ENCODE assay signal across 15 cellular contexts in the genomic region with DNA sequence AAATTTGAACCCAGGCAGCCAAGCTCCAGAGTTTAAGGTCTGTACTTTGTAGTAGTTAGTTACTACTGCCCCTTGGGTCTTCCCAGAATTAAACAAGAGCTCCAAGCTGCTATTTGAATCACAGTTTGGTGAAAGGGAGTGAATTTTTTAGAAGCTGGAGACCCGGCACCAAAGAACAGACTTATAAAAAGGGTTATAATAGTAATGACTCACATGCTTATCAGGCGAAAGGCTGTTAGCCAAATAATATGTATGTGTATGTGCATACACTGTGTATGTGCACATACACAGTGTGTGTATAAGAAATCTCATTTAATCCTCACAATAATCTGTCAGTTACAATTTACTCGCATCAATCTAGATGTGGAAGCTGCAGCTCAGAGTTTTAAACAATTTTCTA. TPM values are rescaled to one million over a fixed set of nuclear protein-coding genes. Genes with fewer than 3 reads are reported as not detected.
A peak's percentile ranks its signal among the peaks of the same experiment; 100 is the strongest.
DNase-seq lines count a peak whose midpoint lies in the region; ATAC-seq and TF ChIP-seq lines count a peak whose summit lies in the region.
"Had no signal": no experiment of that assay in that cellular context is flagged by ENCODE, and none has a peak within 500 bp of the region (broad histone marks: within the 10 kb centered on the region; RNA-seq: fewer than 3 reads in every experiment).

No MANE protein-coding gene starts in this region.

- TF ChIP-seq CTCF in DND-41 (IDR thresholded peaks at IDR 0.05; ENCODE audit: borderline replicate concordance, extremely low read depth, low read length, poor library complexity, severe bottlenecking) = no peak
- TF ChIP-seq CTCF in VCaP (conservative IDR thresholded peaks at IDR 0.05) = no peak
- TF ChIP-seq CTCF in fibroblast of pulmonary artery (IDR thresholded peaks at IDR 0.05; ENCODE audit: low read length, missing control alignments) = no peak
- no peak for TF ChIP-seq CTCF in lower leg skin (IDR thresholded peaks at IDR 0.05)

- H4K12ac ChIP-seq in trophoblast cell (ENCODE audit: low read depth, low read length) = no peak overlapping the region

- WGBS in trophoblast cell (ENCODE audit: extremely low coverage, insufficient coverage, insufficient read length) = no CpG with 5 or more reads among the region's 3 CpGs
- WGBS in lower leg skin, 2 donors = 78 to 89% methylated on average over 3 of the region's 3 CpGs
- 70 to 77% methylated on average over 3 of the region's 3 CpGs for WGBS in aorta, 2 donors

- no peak for TF ChIP-seq POLR2A in lower leg skin (IDR thresholded peaks at IDR 0.05)

- intact Hi-C loops in lower leg skin (cut with DNase I; ENCODE audit: low total_unique reads) = no loop called here
- intact Hi-C loops in aorta (cut with DNase I) = no loop called here

- DNase-seq in DND-41 (no peak), fibroblast of pulmonary artery (ENCODE audit: low read depth) (peak; percentile 20), trophoblast cell (no peak), lower leg skin (ENCODE audit: low spot score in 2 of 2) (no peak), NCI-H2107 (lab: John Stamatoyannopoulos, UW) (no peak), aorta (no peak), midbrain (lab: John Stamatoyannopoulos, UW) (no peak)
- DNase-seq: COR-L47; GF-D8; H7; NCI-H2029; NCI-H526 treated with DMSO at 0.1 percent for 48 hours; stimulated activated CD4-positive, alpha-beta T cell treated with anti-CD3 and anti-CD28 coated beads, Interleukin-4, amount 100 ng/mL, for 24 hours had no signal

- H3K79me2 ChIP-seq in DND-41 (ENCODE audit: insufficient read depth, low read length) (no peaks in the 10 kb centered on the region), trophoblast cell (ENCODE audit: control insufficient read depth, insufficient read depth, low read length, poor library complexity) (no peaks in the 10 kb centered on the region)

- H3K27me3 ChIP-seq in DND-41 (ENCODE audit: insufficient read depth, low read length, poor library complexity) (no peaks in the 10 kb centered on the region), trophoblast cell (ENCODE audit: insufficient read depth, low read length) (no peaks in the 10 kb centered on the region), aorta (ENCODE audit: control insufficient read depth in 1 of 2, insufficient read depth in 2 of 2, low read length in 1 of 2) (no peaks in the 10 kb centered on the region)
- H3K27me3 ChIP-seq: neutrophil had no signal

- peak overlapping the region; percentile 48 for H2BK5ac ChIP-seq in trophoblast cell (ENCODE audit: low read depth, low read length, poor library complexity)

- H3K4ac ChIP-seq in trophoblast cell (ENCODE audit: low read depth, low read length) = no peak overlapping the region

- H2BK12ac ChIP-seq in trophoblast cell (ENCODE audit: low read length) = no peak overlapping the region

- H3K18ac ChIP-seq in trophoblast cell (ENCODE audit: low read length) = no peak overlapping the region

- peaks cover 77% of the 10 kb centered on the region for H3K4me1 ChIP-seq in DND-41 (ENCODE audit: insufficient read depth, low read length)
- H3K4me1 ChIP-seq in trophoblast cell (ENCODE audit: control insufficient read depth in 1 of 2, insufficient read depth in 2 of 2, low read length in 2 of 2) = peaks cover 5 to 8% of the 10 kb centered on the region in 2 experiments
- peaks cover 0 to 2% of the 10 kb centered on the region in 2 donors for H3K4me1 ChIP-seq in aorta (ENCODE audit: control insufficient read depth in 1 of 2, insufficient read depth in 2 of 2, low read length in 2 of 2)

- H4K91ac ChIP-seq in trophoblast cell (ENCODE audit: low read depth, low read length) = no peak overlapping the region

- no peak overlapping the region for H3K4me3 ChIP-seq in DND-41 (ENCODE audit: low read depth in 1 of 2, low read length in 2 of 2)
- H3K4me3 ChIP-seq in fibroblast of pulmonary artery (replicated peaks; ENCODE audit: low read depth, low read length) = no peak overlapping the region
- no peak overlapping the region for H3K4me3 ChIP-seq in trophoblast cell (ENCODE audit: low read depth, low read length)
- H3K4me3 ChIP-seq in lower leg skin (ENCODE audit: low read depth, poor library complexity, severe bottlenecking) = no peak overlapping the region
- no peak overlapping the region for H3K4me3 ChIP-seq in aorta (ENCODE audit: low read length in 2 of 2)

- H3K79me1 ChIP-seq in trophoblast cell (ENCODE audit: low read length) = peaks cover 6% of the 10 kb centered on the region

- H3K9ac ChIP-seq in DND-41 (ENCODE audit: low read depth, low read length) = peak overlapping the region; percentile 56; the same call in 1 of the 2 replicates
- H3K9ac ChIP-seq in trophoblast cell (ENCODE audit: low read length) = no peak overlapping the region

- no peaks in the 10 kb centered on the region for H4K20me1 ChIP-seq in DND-41 (ENCODE audit: insufficient read depth, low read length)

- H3K14ac ChIP-seq in trophoblast cell (ENCODE audit: low read length) = no peak overlapping the region

- no peak overlapping the region for H2AK5ac ChIP-seq in trophoblast cell (ENCODE audit: low read length)

- no peak overlapping the region for H3K23ac ChIP-seq in trophoblast cell (ENCODE audit: low read length)

- no peak overlapping the region for H4K8ac ChIP-seq in trophoblast cell (ENCODE audit: low read depth, low read length)

- H2AFZ ChIP-seq in DND-41 (ENCODE audit: low read depth, low read length) (no peak overlapping the region), trophoblast cell (ENCODE audit: insufficient read depth, low read length, poor library complexity) (no peak overlapping the region)

- H3K27ac ChIP-seq in DND-41 (ENCODE audit: low read length) (peak overlapping the region; percentile 96), VCaP (peak overlapping the region; percentile 87), trophoblast cell (ENCODE audit: low read depth, low read length) (peak overlapping the region; percentile 58), aorta (ENCODE audit: low read depth in 1 of 2, low read length in 2 of 2) (no peak overlapping the region)
- H3K27ac ChIP-seq: neutrophil had no signal

- ATAC-seq in DND-41 (ENCODE audit: insufficient read depth, low read depth) (no peak), aorta (ENCODE audit: low FRiP score) (no peak)

- H3K9me3 ChIP-seq in DND-41 (ENCODE audit: insufficient read depth, low read length, severe bottlenecking) (peaks cover 3% of the 10 kb centered on the region), trophoblast cell (ENCODE audit: insufficient read depth, low read depth, low read length) (peaks cover 2% of the 10 kb centered on the region), aorta (ENCODE audit: control insufficient read depth, low read length) (no peaks in the 10 kb centered on the region)
- H3K9me3 ChIP-seq: neutrophil had no signal

- H3K4me2 ChIP-seq in DND-41 (ENCODE audit: insufficient read depth, low read length) = no peak overlapping the region
- H3K4me2 ChIP-seq in trophoblast cell (ENCODE audit: low read length) = no peak overlapping the region

- peak overlapping the region; percentile 35 for H2BK120ac ChIP-seq in trophoblast cell (ENCODE audit: insufficient read depth, low read length, poor library complexity)

- 0 out of 2 replicates have a peak, but pooled peaks cover 3% of the 10 kb centered on the region for H3K36me3 ChIP-seq in DND-41 (ENCODE audit: insufficient read depth, low read length)
- H3K36me3 ChIP-seq in trophoblast cell (ENCODE audit: control insufficient read depth in 1 of 2, insufficient read depth in 2 of 2, low read length in 2 of 2) = no peaks in the 10 kb centered on the region
- no peaks in the 10 kb centered on the region for H3K36me3 ChIP-seq in aorta (ENCODE audit: control insufficient read depth in 1 of 2, insufficient read depth in 2 of 2, low read length in 1 of 2)
- H3K36me3 ChIP-seq: neutrophil had no signal

RNA-seq across cellular contexts. Expression of gene ITGA1, which starts 59.5 kb away (rescaled TPM):
- 15.9 and 16.7 TPM in 2 replicates for polyA plus RNA-seq in trophoblast cell (2013)
- total RNA-seq in lower leg skin = 10 to 100 TPM in 1 of 4 donors, 1 to 10 TPM in 3; 2.4 to 10.7 (median 5.4) TPM
- total RNA-seq in aorta = 100 to 1,000 TPM; 132 to 152 TPM
- polyA plus RNA-seq in aorta = 10 to 100 TPM; 17.8 to 65.0 TPM

RNA-seq across cellular contexts. Expression of gene PELO, which starts 59.5 kb away (rescaled TPM):
- 23.4 and 25.1 TPM in 2 replicates for polyA plus RNA-seq in trophoblast cell (2013)
- total RNA-seq in lower leg skin (10 to 100 TPM; 13.3 to 16.5 (median 13.9) TPM), aorta (10 to 100 TPM; 49.6 to 52.4 TPM)
- 10 to 100 TPM; 11.0 to 30.2 TPM for polyA plus RNA-seq in aorta

Comparison
In these comparisons a context has a peak if more than half of its experiments do, and no peak if none do; other contexts are left out.
1. H3K27ac ChIP-seq: peak in DND-41 (single experiment), VCaP (single experiment) and trophoblast cell (single experiment); none in aorta (0 of 2).
2. RNA of gene ITGA1, which starts 59.5 kb away (total RNA-seq): 132 to 152 TPM in aorta; 2.4 to 10.7 TPM in lower leg skin; every median in the first group is over 10 times any median in the second.